Comparison of ENCODE assay signal across 19 cellular contexts in genomic region chr5:10653033-10653432, GRCh38.
DNase-seq lines count a peak whose midpoint lies in the region; ATAC-seq lines count a peak whose summit lies in the region.
"Had no signal": no experiment of that assay in that cellular context is flagged by ENCODE, and none has a peak within 500 bp of the region (broad histone marks: within the 10 kb centered on the region; RNA-seq: fewer than 3 reads in every experiment).

No MANE protein-coding gene starts in this region.

- H3K27me3 Mint-ChIP-seq in stimulated activated naive CD8-positive, alpha-beta T cell treated with anti-CD3 and anti-CD28 coated beads, Interleukin-15, Interleukin-2, amounts not matched to agents 100 ng/mL and 50 ng/mL, for 24 hours = no peaks in the 10 kb centered on the region
- no peaks in the 10 kb centered on the region for H3K27me3 Mint-ChIP-seq in stimulated activated naive CD8-positive, alpha-beta T cell treated with anti-CD3 and anti-CD28 coated beads, Interleukin-15, amount 100 ng/mL, for 72 hours
- H3K27me3 Mint-ChIP-seq: activated CD4-positive, alpha-beta memory T cell treated with anti-CD3 and anti-CD28 coated beads for 36 hours; CD4-positive, alpha-beta T cell had no signal

- H3K4me3 Mint-ChIP-seq in stimulated activated naive CD8-positive, alpha-beta T cell treated with anti-CD3 and anti-CD28 coated beads, Interleukin-15, Interleukin-2, amounts not matched to agents 100 ng/mL and 50 ng/mL, for 24 hours = no peak overlapping the region
- H3K4me3 Mint-ChIP-seq in stimulated activated naive CD8-positive, alpha-beta T cell treated with anti-CD3 and anti-CD28 coated beads, Interleukin-15, amount 100 ng/mL, for 72 hours = no peak overlapping the region
- H3K4me3 Mint-ChIP-seq: activated CD4-positive, alpha-beta memory T cell treated with anti-CD3 and anti-CD28 coated beads for 36 hours; CD4-positive, alpha-beta T cell; T-helper 2 cell treated with Interferon-gamma antibody and Interleukin-4, amounts not matched to agents 5 μg/mL and 100 μg/mL, for 36 hours had no signal

- no peak for DNase-seq in stimulated activated naive CD8-positive, alpha-beta T cell treated with anti-CD3 and anti-CD28 coated beads, Interleukin-15, amount 100 ng/mL, for 72 hours
- DNase-seq in fibroblast of peridontal ligament (ENCODE audit: extremely low read depth) (peak; percentile 62), myocyte (ENCODE audit: low read depth) (peak; percentile 76), ureter (ENCODE audit: low spot score) (peak; percentile 57)
- DNase-seq: ACHN; activated CD4-positive, alpha-beta memory T cell treated with anti-CD3 and anti-CD28 coated beads for 36 hours; activated naive CD4-positive, alpha-beta T cell treated with anti-CD3 and anti-CD28 coated beads, Interleukin-2, amount 50 U/mL, for 16 hours; CD4-positive, alpha-beta T cell; cerebellar nuclear complex; effector CD4-positive, alpha-beta T cell; erythroblast; NCI-H2081 treated with DMSO at 0.1 percent for 48 hours; SK-N-SH; WERI-Rb-1 had no signal

- peak overlapping the region; percentile 26 for H3K27ac Mint-ChIP-seq in stimulated activated naive CD8-positive, alpha-beta T cell treated with anti-CD3 and anti-CD28 coated beads, Interleukin-15, Interleukin-2, amounts not matched to agents 100 ng/mL and 50 ng/mL, for 24 hours
- H3K27ac Mint-ChIP-seq in stimulated activated naive CD8-positive, alpha-beta T cell treated with anti-CD3 and anti-CD28 coated beads, Interleukin-15, amount 100 ng/mL, for 72 hours = no peak overlapping the region
- H3K27ac Mint-ChIP-seq: activated CD4-positive, alpha-beta memory T cell treated with anti-CD3 and anti-CD28 coated beads for 36 hours; CD4-positive, alpha-beta T cell; T-helper 2 cell treated with Interferon-gamma antibody and Interleukin-4, amounts not matched to agents 5 μg/mL and 100 μg/mL, for 36 hours had no signal

- ATAC-seq in stimulated activated naive CD8-positive, alpha-beta T cell treated with anti-CD3 and anti-CD28 coated beads, Interleukin-15, amount 100 ng/mL, for 72 hours = no peak
- no peak for ATAC-seq in HG02938 (IDR thresholded peaks at IDR 0.05; ENCODE audit: unreplicated experiment)
- no peak for ATAC-seq in HG03025 (IDR thresholded peaks at IDR 0.05; ENCODE audit: low FRiP score, unreplicated experiment)
- ATAC-seq in GM21723 (IDR thresholded peaks at IDR 0.05; ENCODE audit: unreplicated experiment) = no peak

- H3K9me3 Mint-ChIP-seq in stimulated activated naive CD8-positive, alpha-beta T cell treated with anti-CD3 and anti-CD28 coated beads, Interleukin-15, Interleukin-2, amounts not matched to agents 100 ng/mL and 50 ng/mL, for 24 hours = no peaks in the 10 kb centered on the region
- H3K9me3 Mint-ChIP-seq in stimulated activated naive CD8-positive, alpha-beta T cell treated with anti-CD3 and anti-CD28 coated beads, Interleukin-15, amount 100 ng/mL, for 72 hours = no peaks in the 10 kb centered on the region
- H3K9me3 Mint-ChIP-seq: activated CD4-positive, alpha-beta memory T cell treated with anti-CD3 and anti-CD28 coated beads for 36 hours; CD4-positive, alpha-beta T cell; T-helper 2 cell treated with Interferon-gamma antibody and Interleukin-4, amounts not matched to agents 5 μg/mL and 100 μg/mL, for 36 hours had no signal

- H3K4me1 Mint-ChIP-seq in stimulated activated naive CD8-positive, alpha-beta T cell treated with anti-CD3 and anti-CD28 coated beads, Interleukin-15, Interleukin-2, amounts not matched to agents 100 ng/mL and 50 ng/mL, for 24 hours (ENCODE audit: low read depth) = no peaks in the 10 kb centered on the region
- no peaks in the 10 kb centered on the region for H3K4me1 Mint-ChIP-seq in stimulated activated naive CD8-positive, alpha-beta T cell treated with anti-CD3 and anti-CD28 coated beads, Interleukin-15, amount 100 ng/mL, for 72 hours

- peaks cover 11% of the 10 kb centered on the region for H3K36me3 Mint-ChIP-seq in stimulated activated naive CD8-positive, alpha-beta T cell treated with anti-CD3 and anti-CD28 coated beads, Interleukin-15, Interleukin-2, amounts not matched to agents 100 ng/mL and 50 ng/mL, for 24 hours (ENCODE audit: low read depth)

Comparison
In these comparisons a context has a peak if more than half of its experiments do, and no peak if none do; other contexts are left out.
1. DNase-seq: peak in fibroblast of peridontal ligament (single experiment), myocyte (single experiment) and ureter (single experiment); none in stimulated activated naive CD8-positive, alpha-beta T cell treated with anti-CD3 and anti-CD28 coated beads, Interleukin-15, amount 100 ng/mL, for 72 hours (0 of 2).